ENCODE assay signal across 16 cellular contexts in genomic region chr7:151818674-151819519, GRCh38. TPM values are rescaled to one million over a fixed set of nuclear protein-coding genes. Genes with fewer than 3 reads are reported as not detected.
A peak's percentile ranks its signal among the peaks of the same experiment; 100 is the strongest.
DNase-seq lines count a peak whose midpoint lies in the region; TF ChIP-seq lines count a peak whose summit lies in the region.
"Had no signal": no experiment of that assay in that cellular context is flagged by ENCODE, and none has a peak within 500 bp of the region (broad histone marks: within the 10 kb centered on the region; RNA-seq: fewer than 3 reads in every experiment).

No MANE protein-coding gene starts in this region.

- no peak overlapping the region for H2AFZ ChIP-seq in neuronal stem cell (ENCODE audit: low read length)

- peaks cover 9% of the 10 kb centered on the region for H3K27me3 Mint-ChIP-seq in endodermal cell (ENCODE audit: insufficient read depth)
- no peaks in the 10 kb centered on the region for H3K27me3 Mint-ChIP-seq in activated CD4-positive, alpha-beta T cell treated with anti-CD3 and anti-CD28 coated beads, Interleukin-2, amount 10 ng/mL, durations not matched to agents 24 days and 14 days
- H3K27me3 Mint-ChIP-seq: CD4-positive, CD25-positive, alpha-beta regulatory T cell; central memory CD8-positive, alpha-beta T cell; naive thymus-derived CD4-positive, alpha-beta T cell; T-cell had no signal

- WGBS in endodermal cell (ENCODE audit: insufficient coverage in 1 of 2, insufficient read length in 1 of 2), 2 experiments, result 73 to 76% methylated on average over 13 to 18 of the region's 18 CpGs
- no CpG with 5 or more reads among the region's 18 CpGs for WGBS in neuronal stem cell (ENCODE audit: extremely low coverage in 2 of 2, insufficient read length in 2 of 2, insufficient replicate concordance in 1 of 2), 2 donors

- H2AK5ac ChIP-seq in neuronal stem cell (ENCODE audit: low read depth, low read length), result no peak overlapping the region

- H3K4me3 ChIP-seq in endodermal cell (ENCODE audit: low read length) (no peak overlapping the region), neuronal stem cell (ENCODE audit: low read length in 2 of 2) (no peak overlapping the region)
- H3K4me3 ChIP-seq: tibial artery had no signal

- H3K4ac ChIP-seq in neuronal stem cell (ENCODE audit: low read length), result no peak overlapping the region

- peak; percentile 23 for TF ChIP-seq CTCF in endodermal cell (conservative IDR thresholded peaks at IDR 0.05)

- no peak overlapping the region for H3K14ac ChIP-seq in neuronal stem cell (ENCODE audit: low read length)

- H3K9me3 ChIP-seq in endodermal cell (ENCODE audit: control insufficient read depth, low read length) (no peaks in the 10 kb centered on the region), neuronal stem cell (replicated peaks in 1 of 2; ENCODE audit: control insufficient read depth in 2 of 2, insufficient read depth in 1 of 2, low read depth in 1 of 2, low read length in 2 of 2) (no peaks in the 10 kb centered on the region)
- H3K9me3 ChIP-seq: tibial artery had no signal

- H3K23ac ChIP-seq in neuronal stem cell (ENCODE audit: low read depth, low read length, poor library complexity), result no peak overlapping the region

- no peaks in the 10 kb centered on the region for H3K9me3 Mint-ChIP-seq in endodermal cell
- H3K9me3 Mint-ChIP-seq in activated CD4-positive, alpha-beta T cell treated with anti-CD3 and anti-CD28 coated beads, Interleukin-2, amount 10 ng/mL, durations not matched to agents 24 days and 14 days, result no peaks in the 10 kb centered on the region
- H3K9me3 Mint-ChIP-seq: CD4-positive, CD25-positive, alpha-beta regulatory T cell; central memory CD8-positive, alpha-beta T cell; naive thymus-derived CD4-positive, alpha-beta T cell; T-cell had no signal

- H3K36me3 ChIP-seq in endodermal cell (ENCODE audit: control insufficient read depth, insufficient read depth, low read length) (no peaks in the 10 kb centered on the region), neuronal stem cell (replicated peaks in 1 of 2; ENCODE audit: control insufficient read depth in 2 of 2, insufficient read depth in 2 of 2, low read length in 2 of 2) (no peaks in the 10 kb centered on the region)
- H3K36me3 ChIP-seq: tibial artery had no signal

- H2BK12ac ChIP-seq in neuronal stem cell (ENCODE audit: low read length), result no peak overlapping the region

- no peak overlapping the region for H3K4me2 ChIP-seq in neuronal stem cell (ENCODE audit: insufficient read depth, low read length, poor library complexity, severe bottlenecking)

- H2BK120ac ChIP-seq in neuronal stem cell (ENCODE audit: low read depth, low read length), result no peak overlapping the region

- H3K4me3 Mint-ChIP-seq in endodermal cell, result no peak overlapping the region
- no peak overlapping the region for H3K4me3 Mint-ChIP-seq in activated CD4-positive, alpha-beta T cell treated with anti-CD3 and anti-CD28 coated beads, Interleukin-2, amount 10 ng/mL, durations not matched to agents 24 days and 14 days
- H3K4me3 Mint-ChIP-seq: CD4-positive, CD25-positive, alpha-beta regulatory T cell; central memory CD8-positive, alpha-beta T cell; naive thymus-derived CD4-positive, alpha-beta T cell; T-cell had no signal

- intact Hi-C loops in activated CD4-positive, alpha-beta T cell treated with anti-CD3 and anti-CD28 coated beads, Interleukin-2, amount 10 ng/mL, durations not matched to agents 24 days and 14 days (cut with micrococcal nuclease), result no loop called here

- H3K18ac ChIP-seq in neuronal stem cell (ENCODE audit: low read length), result no peak overlapping the region

- DNase-seq in DMS153 (lab: John Stamatoyannopoulos, UW) (peak; percentile 45), HuH-7.5 (ENCODE audit: low spot score) (peak; percentile 61), endodermal cell (peak; percentile 72), neuronal stem cell (ENCODE audit: low spot score) (no peak), NCI-H1105 treated with DMSO at 0.1 percent for 48 hours (lab: John Stamatoyannopoulos, UW) (no peak), germinal center (ENCODE audit: low spot score) (no peak)
- DNase-seq in activated CD4-positive, alpha-beta T cell treated with anti-CD3 and anti-CD28 coated beads, Interleukin-2, amount 10 ng/mL, durations not matched to agents 24 days and 14 days, result no peak
- DNase-seq: activated CD4-positive, alpha-beta T cell treated with anti-CD3 and anti-CD28 coated beads for 1 hour; CD4-positive, CD25-positive, alpha-beta regulatory T cell; GDM1; naive thymus-derived CD4-positive, alpha-beta T cell; NCI-H2227 treated with DMSO at 0.1 percent for 48 hours; retina; T-cell; tibial artery had no signal

- H4K91ac ChIP-seq in neuronal stem cell (ENCODE audit: low read depth, low read length, poor library complexity), result no peak overlapping the region

- no peak overlapping the region for H2BK5ac ChIP-seq in neuronal stem cell (ENCODE audit: low read length)

- H2BK15ac ChIP-seq in neuronal stem cell (ENCODE audit: low read length), result peak overlapping the region; percentile 13

- no peaks in the 10 kb centered on the region for H3K36me3 Mint-ChIP-seq in endodermal cell (ENCODE audit: low read depth)
- H3K36me3 Mint-ChIP-seq in activated CD4-positive, alpha-beta T cell treated with anti-CD3 and anti-CD28 coated beads, Interleukin-2, amount 10 ng/mL, durations not matched to agents 24 days and 14 days (ENCODE audit: low read depth), result no peaks in the 10 kb centered on the region
- H3K36me3 Mint-ChIP-seq: CD4-positive, CD25-positive, alpha-beta regulatory T cell had no signal

- H3K27ac Mint-ChIP-seq in endodermal cell, result peak overlapping the region; percentile 58
- H3K27ac Mint-ChIP-seq in activated CD4-positive, alpha-beta T cell treated with anti-CD3 and anti-CD28 coated beads, Interleukin-2, amount 10 ng/mL, durations not matched to agents 24 days and 14 days, result no peak overlapping the region
- H3K27ac Mint-ChIP-seq: CD4-positive, CD25-positive, alpha-beta regulatory T cell; T-cell had no signal

- H3K9ac ChIP-seq in endodermal cell (ENCODE audit: extremely low read depth, low read length, poor library complexity, severe bottlenecking) (peak overlapping the region; percentile 11), neuronal stem cell (ENCODE audit: low read depth, low read length, poor library complexity) (no peak overlapping the region)

- H4K8ac ChIP-seq in neuronal stem cell (ENCODE audit: low read depth, low read length), result no peak overlapping the region

- H3K27me3 ChIP-seq in endodermal cell (ENCODE audit: control insufficient read depth, insufficient read depth, low read length, poor library complexity, severe bottlenecking), result peaks cover 24% of the 10 kb centered on the region
- H3K27me3 ChIP-seq in neuronal stem cell (ENCODE audit: control insufficient read depth in 3 of 3, insufficient read depth in 3 of 3, low read depth in 1 of 3, low read length in 3 of 3), result peaks cover 0 to 77% (median 0%) of the 10 kb centered on the region in 3 experiments
- H3K27me3 ChIP-seq: tibial artery had no signal

- no peak overlapping the region for H3K27ac ChIP-seq in endodermal cell (ENCODE audit: low read depth, low read length)
- H3K27ac ChIP-seq in neuronal stem cell (replicated peaks; ENCODE audit: low read length), result no peak overlapping the region
- H3K27ac ChIP-seq: tibial artery had no signal

- peaks cover 24% of the 10 kb centered on the region for H3K4me1 ChIP-seq in endodermal cell (ENCODE audit: control insufficient read depth, insufficient read depth, low read length)
- peaks cover 10% of the 10 kb centered on the region in 2 donors for H3K4me1 ChIP-seq in neuronal stem cell (ENCODE audit: control insufficient read depth in 2 of 2, insufficient read depth in 1 of 2, low read depth in 1 of 2, low read length in 2 of 2)

- H3K79me1 ChIP-seq in neuronal stem cell (ENCODE audit: low read depth, low read length), result no peaks in the 10 kb centered on the region

- peaks cover 32% of the 10 kb centered on the region for H3K4me1 Mint-ChIP-seq in endodermal cell
- H3K4me1 Mint-ChIP-seq in activated CD4-positive, alpha-beta T cell treated with anti-CD3 and anti-CD28 coated beads, Interleukin-2, amount 10 ng/mL, durations not matched to agents 24 days and 14 days, result no peaks in the 10 kb centered on the region

RNA-seq across cellular contexts. Expression of gene PRKAG2, which starts 58.0 kb away (rescaled TPM):
- 10 to 100 TPM; 17.2 to 20.7 TPM for total RNA-seq in endodermal cell
- polyA plus RNA-seq in endodermal cell (2013, experiment 1 of 2), result 13.3 TPM
- polyA plus RNA-seq in endodermal cell (2013, experiment 2 of 2), result 15.2 TPM
- polyA plus RNA-seq in neuronal stem cell (2013, experiment 1 of 2), result 23.4 TPM
- 21.8 TPM for polyA plus RNA-seq in neuronal stem cell (2013, experiment 2 of 2)
- total RNA-seq in activated CD4-positive, alpha-beta T cell treated with anti-CD3 and anti-CD28 coated beads, Interleukin-2, amount 10 ng/mL, durations not matched to agents 24 days and 14 days, result 14.3 and 15.5 TPM in 2 replicates

Comparison
In these comparisons a context has a peak if more than half of its experiments do, and no peak if none do; other contexts are left out.
1. DNase-seq: peak in DMS153 (single experiment), HuH-7.5 (single experiment) and endodermal cell (single experiment); none in neuronal stem cell (single experiment), NCI-H1105 treated with DMSO at 0.1 percent for 48 hours (single experiment), germinal center (single experiment) and activated CD4-positive, alpha-beta T cell treated with anti-CD3 and anti-CD28 coated beads, Interleukin-2, amount 10 ng/mL, durations not matched to agents 24 days and 14 days (single experiment).